Comparison of ENCODE assay signal across 15 cellular contexts in the genomic region with DNA sequence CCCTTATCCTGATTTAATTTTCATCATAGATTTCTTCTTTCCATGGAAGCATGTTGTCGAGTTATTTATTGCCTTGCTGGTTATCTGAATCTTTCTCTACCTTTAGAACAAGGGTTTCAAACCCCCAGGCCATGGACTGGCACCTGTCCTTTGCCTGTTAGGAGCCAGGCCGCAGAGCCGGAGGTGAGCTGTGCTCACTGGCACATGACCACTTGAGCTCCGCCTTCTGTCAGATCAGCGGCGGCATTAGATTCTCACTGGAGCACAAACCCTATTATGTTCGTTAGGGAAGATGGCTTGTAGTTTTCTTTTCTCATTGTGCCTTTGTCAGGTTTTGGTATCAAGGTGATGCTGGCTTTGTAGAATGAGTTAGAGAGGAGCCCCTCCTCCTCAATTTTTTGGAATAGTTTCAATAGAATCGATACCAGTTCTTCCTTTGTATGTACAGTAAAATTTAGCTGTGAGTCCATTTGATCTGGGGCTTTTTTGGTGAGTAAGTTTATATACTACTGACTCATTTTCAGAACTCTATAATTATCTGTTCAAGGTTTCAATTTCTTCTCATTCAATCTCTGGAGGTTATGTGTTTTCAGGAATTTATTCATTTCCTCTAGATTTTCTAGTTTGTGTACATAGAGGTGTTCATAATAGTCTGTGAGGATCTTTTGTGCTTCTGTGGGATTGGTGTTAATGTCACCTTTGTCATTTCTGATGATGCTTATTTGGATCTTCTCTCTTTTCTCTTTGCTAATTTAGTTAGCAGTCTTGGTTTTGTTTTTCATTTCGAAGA.
A peak's percentile ranks its signal among the peaks of the same experiment; 100 is the strongest.
DNase-seq lines count a peak whose midpoint lies in the region; ATAC-seq and TF ChIP-seq lines count a peak whose summit lies in the region.
"Had no signal": no experiment of that assay in that cellular context is flagged by ENCODE, and none has a peak within 500 bp of the region (broad histone marks: within the 10 kb centered on the region; RNA-seq: fewer than 3 reads in every experiment).

No MANE protein-coding gene starts in this region.

- H3K4me1 ChIP-seq in BE2C = no peaks in the 10 kb centered on the region
- H3K4me1 ChIP-seq: esophagus muscularis mucosa, vagina had no signal

- ATAC-seq in GM18873 (IDR thresholded peaks at IDR 0.05; ENCODE audit: low FRiP score, unreplicated experiment) (peak; percentile 73), GM21737 (IDR thresholded peaks at IDR 0.05; ENCODE audit: unreplicated experiment) (peak; percentile 91), HG03175 (IDR thresholded peaks at IDR 0.05; ENCODE audit: unreplicated experiment) (peak; percentile 82), HG03025 (IDR thresholded peaks at IDR 0.05; ENCODE audit: low FRiP score, unreplicated experiment) (no peak)

- no peak overlapping the region for H3K27ac Mint-ChIP-seq in activated naive CD8-positive, alpha-beta T cell treated with anti-CD3 and anti-CD28 coated beads for 36 hours
- H3K27ac Mint-ChIP-seq: activated naive CD8-positive, alpha-beta T cell; T-helper 1 cell treated with Interleukin-12 subunit alpha and Interleukin-12 subunit beta and Interleukin-4 antibody, amounts not matched to agents 30 μg/mL and 1 μg/mL, for 36 hours had no signal

- DNase-seq in BE2C (peak; percentile 21), activated T-cell treated with anti-CD3 and anti-CD28 coated beads for 4 hours (no peak), SKM-1 (lab: John Stamatoyannopoulos, UW; ENCODE audit: unreplicated experiment) (no peak)
- no peak for DNase-seq in activated naive CD8-positive, alpha-beta T cell treated with anti-CD3 and anti-CD28 coated beads for 36 hours
- DNase-seq: activated CD4-positive, alpha-beta T cell treated with anti-CD3 and anti-CD28 coated beads, Interleukin-2, amount 50 U/mL, for 4 hours; DMS79 treated with DMSO at 0.1 percent for 48 hours; NCI-H2081 treated with DMSO at 0.1 percent for 48 hours had no signal

- H3K36me3 ChIP-seq in BE2C = no peaks in the 10 kb centered on the region
- H3K36me3 ChIP-seq: esophagus muscularis mucosa, vagina had no signal

- no peaks in the 10 kb centered on the region for H3K27me3 ChIP-seq in BE2C
- H3K27me3 ChIP-seq: esophagus muscularis mucosa, vagina had no signal

- H3K4me3 Mint-ChIP-seq in activated naive CD8-positive, alpha-beta T cell treated with anti-CD3 and anti-CD28 coated beads for 36 hours = no peak overlapping the region
- H3K4me3 Mint-ChIP-seq: activated naive CD8-positive, alpha-beta T cell; T-helper 1 cell treated with Interleukin-12 subunit alpha and Interleukin-12 subunit beta and Interleukin-4 antibody, amounts not matched to agents 30 μg/mL and 1 μg/mL, for 36 hours had no signal

- no peak for TF ChIP-seq CTCF in BE2C (IDR thresholded peaks at IDR 0.05; ENCODE audit: low read depth, low read length)

- H3K9me3 ChIP-seq in BE2C = no peaks in the 10 kb centered on the region
- H3K9me3 ChIP-seq: esophagus muscularis mucosa, vagina had no signal

- H3K36me3 Mint-ChIP-seq in activated naive CD8-positive, alpha-beta T cell treated with anti-CD3 and anti-CD28 coated beads for 36 hours = no peaks in the 10 kb centered on the region
- H3K36me3 Mint-ChIP-seq: activated naive CD8-positive, alpha-beta T cell had no signal

- peaks cover 3% of the 10 kb centered on the region for H3K9me3 Mint-ChIP-seq in activated naive CD8-positive, alpha-beta T cell treated with anti-CD3 and anti-CD28 coated beads for 36 hours

- no peaks in the 10 kb centered on the region for H3K4me1 Mint-ChIP-seq in activated naive CD8-positive, alpha-beta T cell treated with anti-CD3 and anti-CD28 coated beads for 36 hours

- H3K27me3 Mint-ChIP-seq in activated naive CD8-positive, alpha-beta T cell treated with anti-CD3 and anti-CD28 coated beads for 36 hours = no peaks in the 10 kb centered on the region
- H3K27me3 Mint-ChIP-seq: activated naive CD8-positive, alpha-beta T cell had no signal

- H3K4me3 ChIP-seq in BE2C (ENCODE audit: low read depth, low read length) = 0 out of 2 replicates have a peak overlapping the region, but pooled peaks have one; percentile 5
- H3K4me3 ChIP-seq: esophagus muscularis mucosa, vagina had no signal
